Comparison of ENCODE assay signal across 8 cellular contexts in genomic region chr2:233404227-233404626, GRCh38. TPM values are rescaled to one million over a fixed set of nuclear protein-coding genes. Genes with fewer than 3 reads are reported as not detected.
DNase-seq lines count a peak whose midpoint lies in the region; ATAC-seq, FAIRE-seq and TF ChIP-seq lines count a peak whose summit lies in the region.

No MANE protein-coding gene starts in this region.

- TF ChIP-seq CTCF in MM.1S (IDR thresholded peaks at IDR 0.05; ENCODE audit: low read length) (peak; percentile 76), pancreas (IDR thresholded peaks at IDR 0.05) (peak in 3 of 4 donors; percentile 17 to 45 (median 38))

- ATAC-seq in pancreas = peak in 3 of 4 donors; percentile 65 to 73 (median 73)
- ATAC-seq in HG03565 (IDR thresholded peaks at IDR 0.05; ENCODE audit: unreplicated experiment) = no peak

- peak; percentile 16 for DNase-seq in NK-92 treated with Interleukin-12 subunit alpha and Interleukin-12 subunit beta, amount 100 ng/mL, for 24 hours (lab: John Stamatoyannopoulos, UW)
- DNase-seq in NK-92 (lab: John Stamatoyannopoulos, UW; ENCODE audit: unreplicated experiment) (no peak), MM.1S (peak; percentile 57), dermis blood vessel endothelial cell (peak; percentile 76), pancreas (peak in 1 of 6 donors; percentile 38), H54 (ENCODE audit: insufficient read length, low spot score) (no peak)
- peak; percentile 29 to 49 for DNase-seq in activated CD4-positive, alpha-beta T cell treated with anti-CD3 and anti-CD28 coated beads for 24 hours (ENCODE audit: low read depth in 2 of 2)

- H3K4me3 ChIP-seq in MM.1S (ENCODE audit: low read length) (no peak overlapping the region), pancreas (no peak overlapping the region)

- no peaks in the 10 kb centered on the region for H4K20me1 ChIP-seq in MM.1S (ENCODE audit: insufficient read depth, low read length)

- no peak overlapping the region for H3K4me2 ChIP-seq in MM.1S (ENCODE audit: low read depth, low read length)

- H2AFZ ChIP-seq in MM.1S (ENCODE audit: low read length) = no peak overlapping the region

- no peaks in the 10 kb centered on the region for H3K4me1 ChIP-seq in MM.1S (ENCODE audit: low read length)
- H3K4me1 ChIP-seq in pancreas = peaks cover 5 to 11% (median 8%) of the 10 kb centered on the region in 3 donors

- no peak overlapping the region for H3K9ac ChIP-seq in MM.1S (ENCODE audit: low read length)

- no peaks in the 10 kb centered on the region for H3K9me3 ChIP-seq in MM.1S (replicated peaks; ENCODE audit: insufficient read depth, low read length)
- H3K9me3 ChIP-seq in pancreas = no peaks in the 10 kb centered on the region

- intact Hi-C loops in pancreas (cut with DNase I) = no loop called here

- TF ChIP-seq POLR2A in H54 (IDR thresholded peaks at IDR 0.05; ENCODE audit: low read depth, low read length) = no peak

- no peaks in the 10 kb centered on the region for H3K9me2 ChIP-seq in MM.1S (replicated peaks; ENCODE audit: insufficient read depth, low read length)

- no peaks in the 10 kb centered on the region for H3K27me3 ChIP-seq in MM.1S (replicated peaks; ENCODE audit: insufficient read depth, low read length)
- no peaks in the 10 kb centered on the region for H3K27me3 ChIP-seq in pancreas

- no peaks in the 10 kb centered on the region for H3F3A ChIP-seq in MM.1S (ENCODE audit: insufficient read depth, low read length)

- H3K27ac ChIP-seq in MM.1S (ENCODE audit: low read length) (no peak overlapping the region), pancreas (no peak overlapping the region)

- H3K36me3 ChIP-seq in MM.1S (replicated peaks; ENCODE audit: insufficient read depth, low read length) (no peaks in the 10 kb centered on the region), pancreas (no peaks in the 10 kb centered on the region)

- peaks cover 12% of the 10 kb centered on the region; the same call in 1 of the 2 replicates for H3K79me2 ChIP-seq in MM.1S (ENCODE audit: low read length)

- no peak for FAIRE-seq in pancreas (lab: Jason Lieb, UNC)
- no peak for FAIRE-seq in H54 (lab: Jason Lieb, UNC)

RNA-seq across cellular contexts. Expression of gene DGKD, which starts 49.9 kb away (rescaled TPM):
- 12.2 and 12.3 TPM in 2 replicates for total RNA-seq in dermis blood vessel endothelial cell
- total RNA-seq in pancreas = 10 to 100 TPM in 1 of 6 donors, 1 to 10 TPM in 5; 6.7 to 16.3 (median 8.9) TPM
- polyA plus RNA-seq in pancreas = 10 to 100 TPM in 1 of 2 donors, 1 to 10 TPM in 1; 8.9 to 12.4 TPM

Comparison
In these comparisons a context has a peak if more than half of its experiments do, and no peak if none do; other contexts are left out.
1. DNase-seq: peak in NK-92 treated with Interleukin-12 subunit alpha and Interleukin-12 subunit beta, amount 100 ng/mL, for 24 hours (single experiment), MM.1S (single experiment), activated CD4-positive, alpha-beta T cell treated with anti-CD3 and anti-CD28 coated beads for 24 hours (2 of 2) and dermis blood vessel endothelial cell (single experiment); none in NK-92 (single experiment) and H54 (single experiment).